In the genomic region with DNA sequence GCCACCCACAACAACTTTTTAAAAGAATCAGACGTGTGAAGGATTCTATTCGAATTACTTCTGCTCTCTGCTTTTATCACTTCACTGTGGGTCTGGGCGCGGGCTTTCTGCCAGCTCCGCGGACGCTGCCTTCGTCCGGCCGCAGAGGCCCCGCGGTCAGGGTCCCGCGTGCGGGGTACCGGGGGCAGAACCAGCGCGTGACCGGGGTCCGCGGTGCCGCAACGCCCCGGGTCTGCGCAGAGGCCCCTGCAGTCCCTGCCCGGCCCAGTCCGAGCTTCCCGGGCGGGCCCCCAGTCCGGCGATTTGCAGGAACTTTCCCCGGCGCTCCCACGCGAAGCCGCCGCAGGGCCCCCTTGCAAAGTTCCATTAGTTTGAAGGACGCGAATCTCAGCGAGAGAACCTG, we compare ENCODE assay signal across 10 cellular contexts. TPM values are rescaled to one million over a fixed set of nuclear protein-coding genes. Genes with fewer than 3 reads are reported as not detected.
A peak's percentile ranks its signal among the peaks of the same experiment; 100 is the strongest.
DNase-seq lines count a peak whose midpoint lies in the region; ATAC-seq, FAIRE-seq and TF ChIP-seq lines count a peak whose summit lies in the region.
"Had no signal": no experiment of that assay in that cellular context is flagged by ENCODE, and none has a peak within 500 bp of the region (broad histone marks: within the 10 kb centered on the region; RNA-seq: fewer than 3 reads in every experiment).

No MANE protein-coding gene starts in this region.

- H2AFZ ChIP-seq in H1 (ENCODE audit: low read length): peak overlapping the region; percentile 45; the same call in 1 of the 2 replicates

- TF ChIP-seq POLR2A in H1 (IDR thresholded peaks at IDR 0.05; ENCODE audit: control extremely low read depth in 1 of 2, low read depth in 2 of 2, low read length in 2 of 2) (no peak), tibial nerve (IDR thresholded peaks at IDR 0.05) (no peak)

- no peak overlapping the region for H3K56ac ChIP-seq in H1 (replicated peaks; ENCODE audit: insufficient read length, low read depth, low read length)

- H3K36me3 Mint-ChIP-seq in activated CD4-positive, alpha-beta T cell treated with anti-CD3 and anti-CD28 coated beads for 36 hours (ENCODE audit: low read depth): no peaks in the 10 kb centered on the region
- no peaks in the 10 kb centered on the region for H3K36me3 Mint-ChIP-seq in activated CD4-positive, alpha-beta T cell treated with anti-CD3 and anti-CD28 coated beads, Interleukin-2, amount 10 ng/mL, durations not matched to agents 24 days and 14 days (ENCODE audit: low read depth)
- peaks cover 2% of the 10 kb centered on the region for H3K36me3 Mint-ChIP-seq in T-helper 2 cell treated with Interferon-gamma antibody and Interleukin-4, amounts not matched to agents 5 μg/mL and 100 μg/mL, for 36 hours (ENCODE audit: low read depth)

- H4K20me1 ChIP-seq in H1 (replicated peaks in 1 of 2; ENCODE audit: control insufficient read depth in 1 of 2, insufficient read depth in 2 of 2, low read length in 2 of 2): peaks cover 3% of the 10 kb centered on the region in 2 experiments

- no peak overlapping the region for H2AK5ac ChIP-seq in H1 (ENCODE audit: low read depth, low read length)

- ATAC-seq in activated CD4-positive, alpha-beta T cell treated with anti-CD3 and anti-CD28 coated beads for 36 hours: no peak

- no peak overlapping the region for H3K9ac ChIP-seq in H1 (replicated peaks in 1 of 4; ENCODE audit: extremely low read depth in 1 of 4, low read depth in 3 of 4, low read length in 3 of 4)

- H3K4ac ChIP-seq in H1 (replicated peaks; ENCODE audit: insufficient read length, low read depth, low read length): no peak overlapping the region

- peak overlapping the region; percentile 29; the same call in 1 of the 2 replicates for H4K8ac ChIP-seq in H1 (ENCODE audit: extremely low read depth, insufficient read depth, low read length)

- H3K4me3 Mint-ChIP-seq in activated CD4-positive, alpha-beta T cell treated with anti-CD3 and anti-CD28 coated beads for 36 hours: peak overlapping the region; percentile 6
- no peak overlapping the region for H3K4me3 Mint-ChIP-seq in activated CD4-positive, alpha-beta T cell treated with anti-CD3 and anti-CD28 coated beads, Interleukin-2, amount 10 ng/mL, durations not matched to agents 24 days and 14 days
- no peak overlapping the region for H3K4me3 Mint-ChIP-seq in T-helper 2 cell treated with Interferon-gamma antibody and Interleukin-4, amounts not matched to agents 5 μg/mL and 100 μg/mL, for 36 hours

- H3K4me1 Mint-ChIP-seq in activated CD4-positive, alpha-beta T cell treated with anti-CD3 and anti-CD28 coated beads for 36 hours: peaks cover 9% of the 10 kb centered on the region
- H3K4me1 Mint-ChIP-seq in activated CD4-positive, alpha-beta T cell treated with anti-CD3 and anti-CD28 coated beads, Interleukin-2, amount 10 ng/mL, durations not matched to agents 24 days and 14 days: peaks cover 2% of the 10 kb centered on the region
- peaks cover 2% of the 10 kb centered on the region for H3K4me1 Mint-ChIP-seq in T-helper 2 cell treated with Interferon-gamma antibody and Interleukin-4, amounts not matched to agents 5 μg/mL and 100 μg/mL, for 36 hours (ENCODE audit: low read depth)

- H3K79me1 ChIP-seq in H1 (ENCODE audit: low read depth, low read length): no peaks in the 10 kb centered on the region

- no peak for FAIRE-seq in H1 (lab: Jason Lieb, UNC)

- no peak for DNase-seq in activated CD4-positive, alpha-beta T cell treated with anti-CD3 and anti-CD28 coated beads for 36 hours
- no peak for DNase-seq in activated CD4-positive, alpha-beta T cell treated with anti-CD3 and anti-CD28 coated beads, Interleukin-2, amount 10 ng/mL, durations not matched to agents 24 days and 14 days
- DNase-seq in H1 (ENCODE audit: low read depth in 1 of 2, low spot score in 2 of 2) (no peak), mesenteric fat pad (ENCODE audit: low spot score) (peak; percentile 82), tibial nerve (ENCODE audit: low spot score in 2 of 2) (no peak), ecto neural progenitor cell (ENCODE audit: low spot score) (no peak), RKO (ENCODE audit: low spot score) (no peak)
- DNase-seq in T-helper 2 cell treated with Interferon-gamma antibody and Interleukin-4, amounts not matched to agents 5 μg/mL and 100 μg/mL, for 36 hours (ENCODE audit: low spot score): no peak
- DNase-seq: AML-193 had no signal

- WGBS in H1 (ENCODE audit: extremely low coverage in 1 of 2, insufficient coverage in 1 of 2, insufficient read length in 1 of 2, insufficient replicate concordance in 2 of 2, low coverage in 1 of 2, low lambda C conversion rate in 2 of 2, missing lambda C conversion rate in 1 of 2), 2 experiments: 5% methylated on average over 32 of the region's 40 CpGs; no CpG with 5 or more reads in 1 of the 2 experiments
- WGBS in tibial nerve, 2 donors: 1 to 2% methylated on average over 31 to 38 of the region's 40 CpGs

- no peak overlapping the region for H2BK20ac ChIP-seq in H1 (ENCODE audit: low read length)

- no peak overlapping the region for H2BK12ac ChIP-seq in H1 (ENCODE audit: low read depth, low read length)

- no peak overlapping the region for H3K14ac ChIP-seq in H1 (ENCODE audit: insufficient read length)

- peaks cover 58% of the 10 kb centered on the region for H3K27me3 Mint-ChIP-seq in activated CD4-positive, alpha-beta T cell treated with anti-CD3 and anti-CD28 coated beads for 36 hours
- H3K27me3 Mint-ChIP-seq in activated CD4-positive, alpha-beta T cell treated with anti-CD3 and anti-CD28 coated beads, Interleukin-2, amount 10 ng/mL, durations not matched to agents 24 days and 14 days: peaks cover 71% of the 10 kb centered on the region
- H3K27me3 Mint-ChIP-seq in T-helper 2 cell treated with Interferon-gamma antibody and Interleukin-4, amounts not matched to agents 5 μg/mL and 100 μg/mL, for 36 hours (ENCODE audit: low read depth): peaks cover 70% of the 10 kb centered on the region

- intact Hi-C loops in activated CD4-positive, alpha-beta T cell treated with anti-CD3 and anti-CD28 coated beads for 36 hours (cut with DNase I, micrococcal nuclease): no loop called here
- intact Hi-C loops in activated CD4-positive, alpha-beta T cell treated with anti-CD3 and anti-CD28 coated beads, Interleukin-2, amount 10 ng/mL, durations not matched to agents 24 days and 14 days (cut with micrococcal nuclease): loop anchor here (10.0 kb wide), 1 partner anchor 104 kb away; a partner anchor contains a TSS

- no peak overlapping the region for H3K23ac ChIP-seq in H1 (ENCODE audit: insufficient read length)

- H2BK15ac ChIP-seq in H1 (ENCODE audit: low read length): no peak overlapping the region

- no peaks in the 10 kb centered on the region for H3K9me3 ChIP-seq in H1 (ENCODE audit: insufficient read depth in 2 of 2, low read depth in 1 of 2, low read length in 1 of 2)
- no peaks in the 10 kb centered on the region for H3K9me3 ChIP-seq in tibial nerve

- no peak overlapping the region; the same call in 1 of the 2 replicates for H3K18ac ChIP-seq in H1 (ENCODE audit: extremely low read depth, low read length)

- H2BK120ac ChIP-seq in H1 (replicated peaks; ENCODE audit: low read depth, low read length): no peak overlapping the region

- H3K36me3 ChIP-seq in H1 (ENCODE audit: control insufficient read depth in 2 of 4, insufficient read depth in 4 of 4, low read length in 3 of 4) (peaks cover 0 to 6% (median 0%) of the 10 kb centered on the region in 4 experiments; a peak in 1 of 8 replicates), tibial nerve (no peaks in the 10 kb centered on the region)

- H3K4me2 ChIP-seq in H1 (ENCODE audit: insufficient read depth in 1 of 2, low read depth in 2 of 2, low read length in 2 of 2): peak overlapping the region; percentile 78 to 100

- H4K91ac ChIP-seq in H1 (replicated peaks; ENCODE audit: insufficient read length, low read length): no peak overlapping the region

- H3K27ac ChIP-seq in H1 (ENCODE audit: low read depth, low read length) (no peak overlapping the region), tibial nerve (peak overlapping the region; percentile 67 to 89 (median 72))

- no peak for TF ChIP-seq RAD21 in H1 (IDR thresholded peaks at IDR 0.05 in 1 of 2, conservative IDR thresholded peaks at IDR 0.05 in 1 of 2; ENCODE audit: low read depth in 2 of 2, low read length in 2 of 2)

- H3K79me2 ChIP-seq in H1 (ENCODE audit: control insufficient read depth in 1 of 2, insufficient read depth in 2 of 2, low read length in 2 of 2): no peaks in the 10 kb centered on the region

- no peak overlapping the region for H4K5ac ChIP-seq in H1 (ENCODE audit: insufficient read length, low read depth, low read length)

- no peak for TF ChIP-seq CTCF in H1 (IDR thresholded peaks at IDR 0.05; ENCODE audit: control extremely low read depth in 1 of 3, insufficient read depth in 1 of 3, low read depth in 1 of 3, low read length in 3 of 3)
- TF ChIP-seq CTCF in tibial nerve (IDR thresholded peaks at IDR 0.05): no peak

- TF ChIP-seq EP300 in H1 (IDR thresholded peaks at IDR 0.05; ENCODE audit: borderline replicate concordance in 1 of 2, low read depth in 2 of 2, low read length in 2 of 2) (no peak), tibial nerve (IDR thresholded peaks at IDR 0.05) (no peak)

- H3K4me3 ChIP-seq in H1 (ENCODE audit: extremely low read depth in 1 of 4, insufficient read depth in 2 of 4, low read depth in 3 of 4, low read length in 4 of 4): peak overlapping the region; percentile 42 to 67 (median 45)
- H3K4me3 ChIP-seq in tibial nerve: peak overlapping the region; percentile 53 to 89 (median 60)

- POLR2A ChIA-PET in activated CD4-positive, alpha-beta T cell treated with anti-CD3 and anti-CD28 coated beads for 36 hours (lab: Charles Lee): no interaction called here
- POLR2A ChIA-PET in H1 (lab: Charles Lee; ENCODE audit: partially characterized antibody): no interaction called here

- H2BK5ac ChIP-seq in H1 (ENCODE audit: low read depth, low read length): no peak overlapping the region

- no peak overlapping the region for H3K27ac Mint-ChIP-seq in activated CD4-positive, alpha-beta T cell treated with anti-CD3 and anti-CD28 coated beads for 36 hours
- no peak overlapping the region for H3K27ac Mint-ChIP-seq in activated CD4-positive, alpha-beta T cell treated with anti-CD3 and anti-CD28 coated beads, Interleukin-2, amount 10 ng/mL, durations not matched to agents 24 days and 14 days
- no peak overlapping the region for H3K27ac Mint-ChIP-seq in T-helper 2 cell treated with Interferon-gamma antibody and Interleukin-4, amounts not matched to agents 5 μg/mL and 100 μg/mL, for 36 hours

- H3K27me3 ChIP-seq in H1 (replicated peaks in 1 of 4; ENCODE audit: control insufficient read depth in 3 of 4, extremely low read depth in 1 of 4, insufficient read depth in 3 of 4, low read length in 3 of 4) (peaks cover 25 to 47% (median 41%) of the 10 kb centered on the region in 4 experiments), tibial nerve (no peaks in the 10 kb centered on the region)

- H3K4me1 ChIP-seq in H1 (replicated peaks in 1 of 4; ENCODE audit: control insufficient read depth in 3 of 4, insufficient read depth in 4 of 4, low read length in 3 of 4) (peaks cover 0 to 20% (median 5%) of the 10 kb centered on the region in 4 experiments; a peak in 6 of 7 replicates), tibial nerve (peaks cover 0 to 46% (median 14%) of the 10 kb centered on the region in 4 donors)

- CTCF ChIA-PET in activated CD4-positive, alpha-beta T cell treated with anti-CD3 and anti-CD28 coated beads for 36 hours (lab: Charles Lee): interaction anchor here (0.6 kb wide), 1 partner anchor 940 kb away, joined by 3 read pairs; no protein-coding TSS in a partner anchor
- CTCF ChIA-PET in H1 (lab: Charles Lee; ENCODE audit: partially characterized antibody): interaction anchor here (1.1 kb wide), 1 partner anchor 162 kb away, joined by 3 read pairs; no protein-coding TSS in a partner anchor

- H3K23me2 ChIP-seq in H1 (ENCODE audit: low read depth, low read length): peaks cover 17% of the 10 kb centered on the region; the same call in 1 of the 2 replicates

- H3K9me3 Mint-ChIP-seq in activated CD4-positive, alpha-beta T cell treated with anti-CD3 and anti-CD28 coated beads for 36 hours (ENCODE audit: low read depth): no peaks in the 10 kb centered on the region
- no peaks in the 10 kb centered on the region for H3K9me3 Mint-ChIP-seq in activated CD4-positive, alpha-beta T cell treated with anti-CD3 and anti-CD28 coated beads, Interleukin-2, amount 10 ng/mL, durations not matched to agents 24 days and 14 days
- no peaks in the 10 kb centered on the region for H3K9me3 Mint-ChIP-seq in T-helper 2 cell treated with Interferon-gamma antibody and Interleukin-4, amounts not matched to agents 5 μg/mL and 100 μg/mL, for 36 hours

RNA-seq across cellular contexts. Expression of a gene that starts 0.5 kb away (rescaled TPM):
- not detected for total RNA-seq in activated CD4-positive, alpha-beta T cell treated with anti-CD3 and anti-CD28 coated beads for 36 hours
- not detected in 2 replicates for total RNA-seq in activated CD4-positive, alpha-beta T cell treated with anti-CD3 and anti-CD28 coated beads, Interleukin-2, amount 10 ng/mL, durations not matched to agents 24 days and 14 days
- total RNA-seq in H1 (2021; fragmentation: NEBNext Ultra II Directional; extraction: Animal tissue kit (Norgen Biotek cat#: 25700)): 15.8 and 16.5 TPM in 2 replicates
- 10.9 and 20.1 TPM in 2 replicates for polyA plus RNA-seq in H1 (2011; rRNA removed)
- polyA plus RNA-seq in H1 (2011; cell fraction: cytosol; rRNA removed): 13.2 TPM
- polyA plus RNA-seq in H1 (2011; cell fraction: nucleus; rRNA removed): 14.4 TPM
- 18.2 to 21.1 TPM (median 19.7 TPM) in 4 replicates for polyA plus RNA-seq in H1 (2012, experiment 1 of 2)
- polyA plus RNA-seq in H1 (2012, experiment 2 of 2): 17.5 TPM
- 22.0 TPM for polyA plus RNA-seq in H1 (2013, experiment 1 of 2)
- polyA plus RNA-seq in H1 (2013, experiment 2 of 2): 21.8 TPM
- polyA minus RNA-seq in H1 (2011; rRNA and poly(A)+ RNA removed): 7.5 and 11.1 TPM in 2 replicates
- polyA minus RNA-seq in H1 (2011; cell fraction: cytosol; rRNA and poly(A)+ RNA removed): 5.9 TPM
- 3.9 TPM for polyA minus RNA-seq in H1 (2011; cell fraction: nucleus; rRNA and poly(A)+ RNA removed)
- total RNA-seq in mesenteric fat pad: 191 TPM
- total RNA-seq in tibial nerve: 100 to 1,000 TPM; 128 to 183 (median 173) TPM

RNA-seq across cellular contexts. Expression of a gene that starts 6.4 kb away (rescaled TPM):
- total RNA-seq in activated CD4-positive, alpha-beta T cell treated with anti-CD3 and anti-CD28 coated beads for 36 hours: not detected
- total RNA-seq in activated CD4-positive, alpha-beta T cell treated with anti-CD3 and anti-CD28 coated beads, Interleukin-2, amount 10 ng/mL, durations not matched to agents 24 days and 14 days: not detected in 2 replicates
- total RNA-seq in H1 (2021; fragmentation: NEBNext Ultra II Directional; extraction: Animal tissue kit (Norgen Biotek cat#: 25700)): not detected in 2 replicates
- polyA plus RNA-seq in H1 (2011; rRNA removed): not detected in 2 replicates
- not detected for polyA plus RNA-seq in H1 (2011; cell fraction: cytosol; rRNA removed)
- polyA plus RNA-seq in H1 (2011; cell fraction: nucleus; rRNA removed): not detected
- not detected in 4 replicates for polyA plus RNA-seq in H1 (2012, experiment 1 of 2)
- not detected for polyA plus RNA-seq in H1 (2012, experiment 2 of 2)
- not detected for polyA plus RNA-seq in H1 (2013, experiment 1 of 2)
- not detected for polyA plus RNA-seq in H1 (2013, experiment 2 of 2)
- not detected in 2 replicates for polyA minus RNA-seq in H1 (2011; rRNA and poly(A)+ RNA removed)
- polyA minus RNA-seq in H1 (2011; cell fraction: cytosol; rRNA and poly(A)+ RNA removed): not detected
- polyA minus RNA-seq in H1 (2011; cell fraction: nucleus; rRNA and poly(A)+ RNA removed): not detected
- total RNA-seq in mesenteric fat pad (0.42 TPM), tibial nerve (not detected)
- total RNA-seq: glomerular endothelial cell had no signal

Comparison
In these comparisons a context has a peak if more than half of its experiments do, and no peak if none do; other contexts are left out.
1. RNA of a gene that starts 0.5 kb away (total RNA-seq): 191 TPM in mesenteric fat pad (single experiment), 128 to 183 TPM in tibial nerve and 15.8 to 16.5 TPM in H1; not detected in activated CD4-positive, alpha-beta T cell treated with anti-CD3 and anti-CD28 coated beads for 36 hours and not detected in activated CD4-positive, alpha-beta T cell treated with anti-CD3 and anti-CD28 coated beads, Interleukin-2, amount 10 ng/mL, durations not matched to agents 24 days and 14 days; every median in the first group is over 10 times any median in the second.